ENCODE assay signal across 13 cellular contexts in genomic region chr17:57876866-57877237, GRCh38. TPM values are rescaled to one million over a fixed set of nuclear protein-coding genes. Genes with fewer than 3 reads are reported as not detected.
DNase-seq lines count a peak whose midpoint lies in the region; ATAC-seq and TF ChIP-seq lines count a peak whose summit lies in the region.
"Had no signal": no experiment of that assay in that cellular context is flagged by ENCODE, and none has a peak within 500 bp of the region (broad histone marks: within the 10 kb centered on the region; RNA-seq: fewer than 3 reads in every experiment).

No MANE protein-coding gene starts in this region.

- H3K36me3 ChIP-seq in cardiac muscle cell = no peaks in the 10 kb centered on the region
- peaks cover 27 to 53% of the 10 kb centered on the region in 2 experiments for H3K36me3 ChIP-seq in mesenchymal stem cell (ENCODE audit: control insufficient read depth in 1 of 2, insufficient read depth in 2 of 2, low read depth in 1 of 2, low read length in 2 of 2)

- intact Hi-C loops in Right ventricle myocardium inferior (cut with DNase I) = loop anchor here (5.0 kb wide), 1 partner anchor 110 kb away; the partner anchor contains the start of gene VEZF1

- H2BK15ac ChIP-seq in mesenchymal stem cell (ENCODE audit: low read depth, poor library complexity, severe bottlenecking) = no peak overlapping the region

- H3K27ac ChIP-seq in cardiac muscle cell (peak overlapping the region; percentile 87), mesenchymal stem cell (ENCODE audit: low read length, poor library complexity, severe bottlenecking) (peak overlapping the region; percentile 0)

- H3K4me1 Mint-ChIP-seq in chondrocyte (ENCODE audit: low read depth) (peaks cover 87% of the 10 kb centered on the region), type B pancreatic cell (ENCODE audit: unreplicated experiment) (peaks cover 77% of the 10 kb centered on the region)

- peaks cover 14% of the 10 kb centered on the region for H3K79me1 ChIP-seq in mesenchymal stem cell (replicated peaks; ENCODE audit: low read length, poor library complexity, severe bottlenecking)

- TF ChIP-seq CTCF in cardiac muscle cell (IDR thresholded peaks at IDR 0.05; ENCODE audit: low read depth, low read length) (no peak), chondrocyte (IDR thresholded peaks at IDR 0.05) (no peak), type B pancreatic cell (conservative IDR thresholded peaks at IDR 0.05) (no peak)

- peak overlapping the region; percentile 53 for H4K91ac ChIP-seq in mesenchymal stem cell (ENCODE audit: low read length)

- DNase-seq in cardiac muscle cell (ENCODE audit: low read depth in 1 of 2, low spot score in 1 of 2) = no peak
- DNase-seq in Right ventricle myocardium inferior (ENCODE audit: missing footprints) = no peak
- DNase-seq in chondrocyte (ENCODE audit: low spot score) = no peak
- no peak for DNase-seq in mesenchymal stem cell
- DNase-seq in type B pancreatic cell (ENCODE audit: extremely low spot score, unreplicated experiment) = no peak
- DNase-seq in NCI-H2227 (lab: John Stamatoyannopoulos, UW; ENCODE audit: unreplicated experiment) = no peak
- no peak for DNase-seq in KG1 (lab: John Stamatoyannopoulos, UW)
- no peak for DNase-seq in NCI-H1436 (lab: John Stamatoyannopoulos, UW)
- DNase-seq: activated naive CD4-positive, alpha-beta T cell treated with Interleukin-2 at 50 U/mL for 16 hours; naive thymus-derived CD4-positive, alpha-beta T cell; NCI-H1417 treated with DMSO at 0.1 percent for 48 hours; NCI-H510A; RPMI8226 had no signal

- H3K27me3 ChIP-seq in cardiac muscle cell (no peaks in the 10 kb centered on the region), mesenchymal stem cell (ENCODE audit: control insufficient read depth in 1 of 2, insufficient read depth in 1 of 2, low read length in 2 of 2) (no peaks in the 10 kb centered on the region)

- H3K9me3 ChIP-seq in cardiac muscle cell (ENCODE audit: low read depth) (no peaks in the 10 kb centered on the region), mesenchymal stem cell (ENCODE audit: control insufficient read depth, low read length) (no peaks in the 10 kb centered on the region)

- no peaks in the 10 kb centered on the region for H3K9me3 Mint-ChIP-seq in chondrocyte (ENCODE audit: low read depth)
- H3K9me3 Mint-ChIP-seq in type B pancreatic cell = no peaks in the 10 kb centered on the region
- H3K9me3 Mint-ChIP-seq: naive thymus-derived CD4-positive, alpha-beta T cell had no signal

- no peak overlapping the region for H3K23ac ChIP-seq in mesenchymal stem cell (ENCODE audit: low read length in 2 of 2)

- no peak overlapping the region for H2BK120ac ChIP-seq in mesenchymal stem cell (ENCODE audit: low read depth, low read length)

- H3K4me3 ChIP-seq in cardiac muscle cell (no peak overlapping the region), mesenchymal stem cell (ENCODE audit: insufficient read depth in 1 of 2, low read depth in 1 of 2, low read length in 2 of 2) (no peak overlapping the region)

- no peak overlapping the region for H2BK5ac ChIP-seq in mesenchymal stem cell (ENCODE audit: low read depth, low read length, poor library complexity, severe bottlenecking)

- H3K18ac ChIP-seq in mesenchymal stem cell (ENCODE audit: low read depth in 1 of 2, low read length in 2 of 2) = peak overlapping the region in 1 of 2 experiments; percentile 58

- no peak overlapping the region for H4K8ac ChIP-seq in mesenchymal stem cell (ENCODE audit: low read length)

- H3K9ac ChIP-seq in mesenchymal stem cell (ENCODE audit: low read length) = peak overlapping the region; percentile 64

- H3K4me1 ChIP-seq in cardiac muscle cell (ENCODE audit: low read depth) (peaks cover 37% of the 10 kb centered on the region), mesenchymal stem cell (ENCODE audit: control insufficient read depth, insufficient read depth, low read depth, low read length) (peaks cover 72% of the 10 kb centered on the region)

- H2AK5ac ChIP-seq in mesenchymal stem cell (ENCODE audit: low read length, severe bottlenecking) = peak overlapping the region; percentile 97

- WGBS in mesenchymal stem cell = 64% methylated on average over 2 of the region's 2 CpGs

- H3K4ac ChIP-seq in mesenchymal stem cell (ENCODE audit: low read depth in 1 of 2, low read length in 2 of 2) = peak overlapping the region in 1 of 2 experiments; percentile 40

- no peak overlapping the region for H3K4me2 ChIP-seq in mesenchymal stem cell (ENCODE audit: low read length, poor library complexity, severe bottlenecking)

- no peak overlapping the region for H3K14ac ChIP-seq in mesenchymal stem cell (ENCODE audit: low read length in 2 of 2)

- H2AFZ ChIP-seq in mesenchymal stem cell (ENCODE audit: low read depth, low read length) = no peak overlapping the region

- H3K27me3 Mint-ChIP-seq in chondrocyte (ENCODE audit: low read depth) (no peaks in the 10 kb centered on the region), type B pancreatic cell (no peaks in the 10 kb centered on the region)

- H3K27ac Mint-ChIP-seq in chondrocyte (ENCODE audit: unreplicated experiment) (peak overlapping the region; percentile 97), type B pancreatic cell (peak overlapping the region; percentile 61)

- no peak for ATAC-seq in Right ventricle myocardium inferior
- ATAC-seq: naive thymus-derived CD4-positive, alpha-beta T cell had no signal

- peak overlapping the region in 1 of 2 experiments; percentile 96 for H2BK12ac ChIP-seq in mesenchymal stem cell (ENCODE audit: low read length in 2 of 2)

- H3K4me3 Mint-ChIP-seq in chondrocyte (ENCODE audit: unreplicated experiment) (no peak overlapping the region), type B pancreatic cell (no peak overlapping the region)

- H3K36me3 Mint-ChIP-seq in chondrocyte (ENCODE audit: low read depth) (peaks cover 11% of the 10 kb centered on the region), type B pancreatic cell (peaks cover 13% of the 10 kb centered on the region)
- H3K36me3 Mint-ChIP-seq: naive thymus-derived CD4-positive, alpha-beta T cell had no signal

RNA-seq across cellular contexts. Expression of gene MRPS23, which starts 27.0 kb away (rescaled TPM):
- total RNA-seq in cardiac muscle cell (24.4 and 34.5 TPM in 2 replicates), Right ventricle myocardium inferior (86.7 TPM), chondrocyte (30.3 to 33.3 TPM (median 33.1 TPM) in 3 replicates), type B pancreatic cell (ENCODE audit: low replicate concordance) (35.5 and 46.9 TPM in 2 replicates)
- polyA plus RNA-seq in cardiac muscle cell = 62.7 and 87.9 TPM in 2 replicates
- polyA plus RNA-seq in mesenchymal stem cell (2013, experiment 1 of 2) = 23.0 TPM
- 21.0 TPM for polyA plus RNA-seq in mesenchymal stem cell (2013, experiment 2 of 2)
